31 cellular contexts compared by ENCODE assay signal in the genomic region with DNA sequence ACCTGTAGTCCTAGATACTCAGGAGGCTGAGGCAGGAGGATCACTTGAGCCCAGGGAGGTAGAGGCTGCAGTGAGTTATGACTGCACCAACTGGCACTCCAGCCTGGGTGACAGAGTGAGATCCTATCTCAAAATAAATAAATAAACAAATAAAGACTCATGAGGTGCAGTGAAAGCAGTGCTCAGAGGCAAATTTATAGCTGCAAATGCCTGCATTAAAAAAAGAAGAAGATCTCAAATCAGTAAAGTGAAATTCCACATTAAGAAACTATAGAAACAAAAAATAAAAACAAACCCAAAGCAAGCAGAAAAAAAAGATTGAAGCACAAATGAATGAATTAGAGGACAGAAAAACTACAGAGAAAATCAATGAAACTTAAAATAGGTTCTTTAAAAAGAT. TPM values are rescaled to one million over a fixed set of nuclear protein-coding genes. Genes with fewer than 3 reads are reported as not detected.
"Had no signal": no experiment of that assay in that cellular context is flagged by ENCODE, and none has a peak within 500 bp of the region (broad histone marks: within the 10 kb centered on the region; RNA-seq: fewer than 3 reads in every experiment).

No MANE protein-coding gene starts in this region.

- H3K4me3 ChIP-seq: ovary, psoas muscle, skin epidermis, smooth muscle cell, spleen, suprapubic skin, testis, tibial artery, transverse colon, upper lobe of right lung, vagina had no signal

- H3K27ac Mint-ChIP-seq: natural killer cell treated with Interleukin-12 subunit alpha and Interleukin-12 subunit beta and Interleukin-15 and Interleukin-18, amount 100 ng/mL, for 72 hours; nephron progenitor cell; stimulated activated memory B cell treated with anti-CD40 and anti-IgM and Interleukin-4, amounts not matched to agents 10 μg/mL and 1 μg/mL and 100 μg/mL, for 72 hours; stimulated activated naive CD8-positive, alpha-beta T cell treated with anti-CD3 and anti-CD28 coated beads, Interleukin-15, amount 100 ng/mL, for 72 hours; type B pancreatic cell had no signal

- H3K27ac ChIP-seq: neutrophil, ovary, psoas muscle, skin epidermis, spleen, suprapubic skin, testis, transverse colon, upper lobe of right lung had no signal

- H3K9me3 ChIP-seq: neutrophil, testis, vagina had no signal

- H3K4me1 ChIP-seq: psoas muscle, spleen, testis, transverse colon had no signal

- H3K4me1 Mint-ChIP-seq: naive B cell; naive thymus-derived CD8-positive, alpha-beta T cell; nephron progenitor cell; neural crest cell; stimulated activated memory B cell treated with anti-CD40 and anti-IgM and Interleukin-4, amounts not matched to agents 10 μg/mL and 1 μg/mL and 100 μg/mL, for 72 hours; stimulated activated naive CD8-positive, alpha-beta T cell treated with anti-CD3 and anti-CD28 coated beads, Interleukin-15, amount 100 ng/mL, for 72 hours had no signal

- ATAC-seq: naive thymus-derived CD8-positive, alpha-beta T cell; natural killer cell treated with Interleukin-12 subunit alpha and Interleukin-12 subunit beta and Interleukin-15 and Interleukin-18, amount 100 ng/mL, for 72 hours; psoas muscle; right cardiac atrium; sciatic nerve; stimulated activated memory B cell treated with anti-CD40 and anti-IgM and Interleukin-4, amounts not matched to agents 10 μg/mL and 1 μg/mL and 100 μg/mL, for 72 hours; stimulated activated naive CD8-positive, alpha-beta T cell treated with anti-CD3 and anti-CD28 coated beads, Interleukin-15, amount 100 ng/mL, for 72 hours; stimulated activated naive CD8-positive, alpha-beta T cell treated with anti-CD3 and anti-CD28 coated beads, Interleukin-15, Interleukin-2, amounts not matched to agents 100 U/mL and 50 U/mL, for 24 hours; upper lobe of right lung had no signal

- H3K27me3 ChIP-seq: neutrophil, ovary, spleen, suprapubic skin, testis, tibial artery, transverse colon, upper lobe of right lung, vagina had no signal

- H3K27me3 Mint-ChIP-seq: naive B cell; naive thymus-derived CD8-positive, alpha-beta T cell; natural killer cell treated with Interleukin-12 subunit alpha and Interleukin-12 subunit beta and Interleukin-15 and Interleukin-18, amount 100 ng/mL, for 72 hours; stimulated activated memory B cell treated with anti-CD40 and anti-IgM and Interleukin-4, amounts not matched to agents 10 μg/mL and 1 μg/mL and 100 μg/mL, for 72 hours; stimulated activated naive CD8-positive, alpha-beta T cell treated with anti-CD3 and anti-CD28 coated beads, Interleukin-15, amount 100 ng/mL, for 72 hours; type B pancreatic cell had no signal

- DNase-seq: naive B cell; naive thymus-derived CD8-positive, alpha-beta T cell; nephron progenitor cell; nucleus accumbens; ovary; psoas muscle; right cardiac atrium; spleen; stimulated activated CD4-positive, alpha-beta T cell treated with anti-CD3 and anti-CD28 coated beads, Interleukin-12 subunit alpha, Interleukin-12 subunit beta, amount 100 ng/mL, for 4 hours; stimulated activated CD4-positive, alpha-beta T cell treated with anti-CD3 and anti-CD28 coated beads, Interleukin-1b, Interleukin-23, amount 100 ng/mL, for 48 hours; stimulated activated CD4-positive, alpha-beta T cell treated with anti-CD3 and anti-CD28 coated beads, Interleukin-4, amount 100 ng/mL, for 1 hour; stimulated activated CD4-positive, alpha-beta T cell treated with anti-CD3 and anti-CD28 coated beads, Interleukin-4, amount 100 ng/mL, for 4 hours; stimulated activated CD8-positive, alpha-beta memory T cell treated with anti-CD3 and anti-CD28 coated beads, Interleukin-4, amount 100 ng/mL, for 48 hours; stimulated activated naive CD4-positive, alpha-beta T cell; stimulated activated naive CD8-positive, alpha-beta T cell treated with anti-CD3 and anti-CD28 coated beads, Interleukin-15, amount 100 ng/mL, for 72 hours; stimulated activated naive CD8-positive, alpha-beta T cell treated with anti-CD3 and anti-CD28 coated beads, Interleukin-15, Interleukin-2, amounts not matched to agents 100 U/mL and 50 U/mL, for 24 hours; substantia nigra; testis; tibial artery; transverse colon; upper lobe of right lung had no signal

- H3K9me3 Mint-ChIP-seq: natural killer cell treated with Interleukin-12 subunit alpha and Interleukin-12 subunit beta and Interleukin-15 and Interleukin-18, amount 100 ng/mL, for 72 hours; type B pancreatic cell had no signal

- H3K4me2 ChIP-seq: smooth muscle cell had no signal

- H3K4me3 Mint-ChIP-seq: naive B cell; naive thymus-derived CD8-positive, alpha-beta T cell; natural killer cell treated with Interleukin-12 subunit alpha and Interleukin-12 subunit beta and Interleukin-15 and Interleukin-18, amount 100 ng/mL, for 72 hours; nephron progenitor cell; neural crest cell; stimulated activated memory B cell treated with anti-CD40 and anti-IgM and Interleukin-4, amounts not matched to agents 10 μg/mL and 1 μg/mL and 100 μg/mL, for 72 hours; stimulated activated naive CD8-positive, alpha-beta T cell treated with anti-CD3 and anti-CD28 coated beads, Interleukin-15, amount 100 ng/mL, for 72 hours; type B pancreatic cell had no signal

- H3K36me3 ChIP-seq: ovary had no signal

RNA-seq across cellular contexts. Expression of a gene that starts 22.5 kb away (rescaled TPM):
- total RNA-seq: neural crest cell, smooth muscle cell had no signal
- polyA plus RNA-seq: smooth muscle cell had no signal
